17 cellular contexts compared by ENCODE assay signal in the genomic region with DNA sequence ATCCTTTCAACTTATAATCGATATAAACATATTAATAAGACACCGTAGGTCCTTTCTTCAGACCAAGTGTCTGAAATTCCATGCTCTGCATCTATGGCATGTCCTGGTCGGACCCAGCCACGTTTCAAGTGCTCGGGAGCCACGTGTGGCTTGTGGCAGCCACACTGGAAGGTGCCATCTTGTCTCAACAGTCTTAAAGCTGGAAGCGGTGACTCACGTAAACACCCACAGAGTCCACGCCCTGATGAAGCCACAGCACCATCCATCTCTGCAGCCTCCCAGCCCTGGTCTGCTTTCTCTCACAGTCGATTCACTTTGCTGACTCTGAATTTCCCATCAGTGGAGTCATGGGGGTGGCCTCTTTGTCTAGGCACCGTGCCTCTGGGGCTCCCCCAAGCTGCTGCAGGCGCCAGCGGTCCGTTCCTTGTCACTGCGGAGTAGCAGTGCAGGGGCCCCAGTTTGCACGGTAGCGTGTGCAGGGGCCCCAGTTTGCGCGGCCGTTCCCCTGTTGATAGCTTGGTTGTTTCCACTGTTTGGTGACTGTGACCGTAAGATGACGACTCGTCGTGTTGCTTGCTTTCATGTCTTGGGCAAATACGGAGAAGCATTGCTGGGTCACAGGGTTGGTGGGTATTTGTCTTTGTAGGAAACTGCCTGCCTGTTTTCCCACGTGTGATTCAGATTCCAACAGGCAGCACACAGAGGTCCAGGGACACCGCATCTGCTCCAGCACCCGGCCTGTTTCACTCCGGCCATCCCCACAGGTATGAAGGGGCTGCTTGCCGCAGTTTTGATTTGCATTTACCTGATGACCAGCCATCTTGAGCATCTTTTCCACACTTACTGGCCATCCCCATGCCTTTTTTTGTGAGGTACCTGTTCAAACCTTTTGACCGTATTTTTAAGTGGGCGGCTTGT.
A peak's percentile ranks its signal among the peaks of the same experiment; 100 is the strongest.
DNase-seq lines count a peak whose midpoint lies in the region; ATAC-seq and TF ChIP-seq lines count a peak whose summit lies in the region.
"Had no signal": no experiment of that assay in that cellular context is flagged by ENCODE, and none has a peak within 500 bp of the region (broad histone marks: within the 10 kb centered on the region; RNA-seq: fewer than 3 reads in every experiment).

No MANE protein-coding gene starts in this region.

- no peak overlapping the region for H2AFZ ChIP-seq in H9 (ENCODE audit: low read length)

- H3K27ac Mint-ChIP-seq in H9 = no peak overlapping the region
- H3K27ac Mint-ChIP-seq: activated B cell treated with CpG ODN at 0.5 μM for 24 hours had no signal

- H2AK5ac ChIP-seq in H9 (ENCODE audit: insufficient read length, low read length) = no peak overlapping the region

- H4K20me1 ChIP-seq in H9 (ENCODE audit: control insufficient read depth, insufficient read depth, insufficient read length) = peaks cover 3% of the 10 kb centered on the region

- H3K27ac ChIP-seq in H9 (ENCODE audit: insufficient read length, low read depth, low read length) = no peak overlapping the region
- H3K27ac ChIP-seq: 22Rv1, breast epithelium, pancreas had no signal

- no peak overlapping the region for H3K4me3 Mint-ChIP-seq in H9
- H3K4me3 Mint-ChIP-seq: activated B cell treated with CpG ODN at 0.5 μM for 24 hours; activated naive CD8-positive, alpha-beta T cell had no signal

- H3K4me2 ChIP-seq in H9 (ENCODE audit: insufficient read depth, insufficient read length, low read length) = no peak overlapping the region
- H3K4me2 ChIP-seq: smooth muscle cell had no signal

- no peaks in the 10 kb centered on the region for H3K27me3 ChIP-seq in H9 (ENCODE audit: insufficient read depth, low read length)
- H3K27me3 ChIP-seq: breast epithelium, pancreas had no signal

- H2BK15ac ChIP-seq in H9 (ENCODE audit: low read depth, low read length) = no peak overlapping the region

- DNase-seq in activated CD4-positive, CD25-positive, alpha-beta regulatory T cell treated with anti-CD3 and anti-CD28 coated beads, Interleukin-2, amount 50 U/mL, for 72 hours = peak; percentile 18
- DNase-seq in activated CD4-positive, CD25-positive, alpha-beta regulatory T cell (lab: John Stamatoyannopoulos, UW) = no peak
- DNase-seq in H9 (peak; percentile 17), fibroblast of mammary gland (ENCODE audit: low read depth) (peak; percentile 19), sciatic nerve (ENCODE audit: low spot score) (peak; percentile 45), NCI-H146 (lab: John Stamatoyannopoulos, UW) (no peak), glomerular visceral epithelial cell (ENCODE audit: extremely low spot score) (no peak)
- DNase-seq: activated B cell treated with CpG ODN at 0.5 μM for 24 hours, GF-D8, NCI-H2029 treated with DMSO at 0.1 percent for 48 hours, NCI-H510A treated with DMSO at 0.1 percent for 48 hours had no signal

- no peak overlapping the region for H4K5ac ChIP-seq in H9 (ENCODE audit: insufficient read length, low read depth, low read length)

- peaks cover 29 to 40% (median 36%) of the 10 kb centered on the region in 3 experiments; a peak in 6 of 7 replicates for H3K36me3 Mint-ChIP-seq in H9 (ENCODE audit: insufficient read depth in 1 of 3, low read depth in 3 of 3)

- no peak overlapping the region for H2BK12ac ChIP-seq in H9 (ENCODE audit: insufficient read length, low read depth, low read length)

- H4K91ac ChIP-seq in H9 (ENCODE audit: insufficient read length, low read depth, low read length) = no peak overlapping the region

- TF ChIP-seq CTCF in H9 (conservative IDR thresholded peaks at IDR 0.05) (no peak), fibroblast of mammary gland (conservative IDR thresholded peaks at IDR 0.05; ENCODE audit: control insufficient read depth, insufficient read depth, low read depth, low read length) (no peak)

- no peak overlapping the region for H3K14ac ChIP-seq in H9 (ENCODE audit: insufficient read depth, low read length)

- no peaks in the 10 kb centered on the region; a peak in 1 of 5 replicates for H3K9me3 Mint-ChIP-seq in H9
- H3K9me3 Mint-ChIP-seq: activated B cell treated with CpG ODN at 0.5 μM for 24 hours had no signal

- H3K79me1 ChIP-seq in H9 (ENCODE audit: insufficient read depth, low read depth, low read length, poor library complexity, severe bottlenecking) = no peaks in the 10 kb centered on the region

- H3K27me3 Mint-ChIP-seq in H9 (ENCODE audit: low read depth) = no peaks in the 10 kb centered on the region
- H3K27me3 Mint-ChIP-seq: activated B cell treated with CpG ODN at 0.5 μM for 24 hours; activated naive CD8-positive, alpha-beta T cell had no signal

- H3K4ac ChIP-seq in H9 (ENCODE audit: low read depth, low read length) = no peak overlapping the region

- no peak overlapping the region for H4K8ac ChIP-seq in H9 (replicated peaks; ENCODE audit: insufficient read length, low read depth, low read length)

- no peaks in the 10 kb centered on the region for H3K4me1 ChIP-seq in H9 (ENCODE audit: insufficient read depth, low read length)
- H3K4me1 ChIP-seq: breast epithelium, pancreas had no signal

- H2BK20ac ChIP-seq in H9 (ENCODE audit: low read depth, low read length, poor library complexity, severe bottlenecking) = no peak overlapping the region

- WGBS in H9 (ENCODE audit: extremely low coverage, insufficient read length, low lambda C conversion rate) = 100% methylated on average over 1 of the region's 32 CpGs

- H3K18ac ChIP-seq in H9 (ENCODE audit: insufficient read length, low read depth, low read length) = no peak overlapping the region

- intact Hi-C loops in sciatic nerve (cut with DNase I) = no loop called here

- no peak overlapping the region for H3K4me3 ChIP-seq in fibroblast of mammary gland (ENCODE audit: control insufficient read depth, low read depth, low read length)
- H3K4me3 ChIP-seq: breast epithelium, pancreas, smooth muscle cell had no signal

- no peak overlapping the region for H3K9ac ChIP-seq in H9 (ENCODE audit: extremely low read depth, insufficient read length, low read length)

- H2BK120ac ChIP-seq in H9 (ENCODE audit: low read depth, low read length, poor library complexity, severe bottlenecking) = no peak overlapping the region

- peaks cover 0 to 8% of the 10 kb centered on the region in 2 experiments; a peak in 3 of 4 replicates for H3K4me1 Mint-ChIP-seq in H9
- H3K4me1 Mint-ChIP-seq: activated B cell treated with CpG ODN at 0.5 μM for 24 hours had no signal

- no peak overlapping the region for H3K23ac ChIP-seq in H9 (ENCODE audit: insufficient read length, low read depth, low read length)

- H2BK5ac ChIP-seq in H9 (ENCODE audit: insufficient read length, low read length) = no peak overlapping the region

- H3K9me3 ChIP-seq in H9 (ENCODE audit: control insufficient read depth, low read depth, low read length) = no peaks in the 10 kb centered on the region
- H3K9me3 ChIP-seq: breast epithelium, pancreas had no signal

- H3K56ac ChIP-seq in H9 (ENCODE audit: insufficient read length, low read depth, low read length) = no peak overlapping the region

- ATAC-seq in sciatic nerve = no peak
- no peak for ATAC-seq in GM18868 (IDR thresholded peaks at IDR 0.05; ENCODE audit: unreplicated experiment)
- ATAC-seq: pancreas had no signal

- H3T11ph ChIP-seq in H9 (ENCODE audit: low read length) = no peak overlapping the region

- no peaks in the 10 kb centered on the region for H3K79me2 ChIP-seq in H9 (ENCODE audit: insufficient read depth, low read length)

- H3K23me2 ChIP-seq in H9 (ENCODE audit: insufficient read length, low read depth, low read length, poor library complexity, severe bottlenecking) = no peaks in the 10 kb centered on the region

Comparison
In these comparisons a context has a peak if more than half of its experiments do, and no peak if none do; other contexts are left out.
1. DNase-seq: peak in activated CD4-positive, CD25-positive, alpha-beta regulatory T cell treated with anti-CD3 and anti-CD28 coated beads, Interleukin-2, amount 50 U/mL, for 72 hours (single experiment), H9 (single experiment), fibroblast of mammary gland (single experiment) and sciatic nerve (single experiment); none in activated CD4-positive, CD25-positive, alpha-beta regulatory T cell (0 of 4), NCI-H146 (single experiment) and glomerular visceral epithelial cell (single experiment).